ENCODE assay signal across 13 cellular contexts in genomic region chr9:128556915-128557634, GRCh38. TPM values are rescaled to one million over a fixed set of nuclear protein-coding genes. Genes with fewer than 3 reads are reported as not detected.
DNase-seq lines count a peak whose midpoint lies in the region; ATAC-seq, FAIRE-seq and TF ChIP-seq lines count a peak whose summit lies in the region.
"Had no signal": no experiment of that assay in that cellular context is flagged by ENCODE, and none has a peak within 500 bp of the region (broad histone marks: within the 10 kb centered on the region; RNA-seq: fewer than 3 reads in every experiment).

No MANE protein-coding gene starts in this region.

- peaks cover 17% of the 10 kb centered on the region for H3K36me3 ChIP-seq in DOHH2 (ENCODE audit: control insufficient read depth, low read length)
- no peaks in the 10 kb centered on the region for H3K36me3 ChIP-seq in mammary epithelial cell (ENCODE audit: insufficient read depth, low read length)
- H3K36me3 ChIP-seq in ascending aorta, result peaks cover 0 to under 1% of the 10 kb centered on the region in 2 donors
- H3K36me3 ChIP-seq: adrenal gland, BE2C had no signal

- peaks cover 58% of the 10 kb centered on the region for H3K4me1 ChIP-seq in A549
- peaks cover 57% of the 10 kb centered on the region for H3K4me1 ChIP-seq in DOHH2 (ENCODE audit: control insufficient read depth, low read length)
- peaks cover 50% of the 10 kb centered on the region for H3K4me1 ChIP-seq in mammary epithelial cell (ENCODE audit: insufficient read depth, low read length)
- peaks cover 13 to 54% of the 10 kb centered on the region in 2 donors for H3K4me1 ChIP-seq in ascending aorta

- H3K79me2 ChIP-seq in DOHH2 (ENCODE audit: control insufficient read depth, low read length) (peaks cover 88% of the 10 kb centered on the region), mammary epithelial cell (ENCODE audit: insufficient read depth, low read length) (peaks cover 92% of the 10 kb centered on the region)

- TF ChIP-seq CTCF in A549 (IDR thresholded peaks at IDR 0.05) (no peak), DOHH2 (IDR thresholded peaks at IDR 0.05; ENCODE audit: low read depth, low read length, poor library complexity, severe bottlenecking) (no peak), mammary epithelial cell (conservative IDR thresholded peaks at IDR 0.05 in 1 of 2, IDR thresholded peaks at IDR 0.05 in 1 of 2; ENCODE audit: extremely low read depth in 1 of 2, insufficient read depth in 1 of 2, low read depth in 1 of 2, low read length in 2 of 2) (no peak), ascending aorta (IDR thresholded peaks at IDR 0.05) (no peak)

- TF ChIP-seq RAD21 in A549 (conservative IDR thresholded peaks at IDR 0.05 in 1 of 2, IDR thresholded peaks at IDR 0.05 in 1 of 2), result no peak

- TF ChIP-seq POLR2A in A549 (IDR thresholded peaks at IDR 0.05; ENCODE audit: low read length), result no peak

- H3K27ac ChIP-seq in A549, result peak overlapping the region in 1 of 2 experiments; percentile 28; a peak in 1 of 6 replicates
- no peak overlapping the region for H3K27ac ChIP-seq in DOHH2 (ENCODE audit: low read depth, low read length)
- no peak overlapping the region for H3K27ac ChIP-seq in mammary epithelial cell (ENCODE audit: insufficient read depth, low read depth, low read length)
- H3K27ac ChIP-seq in ascending aorta, result no peak overlapping the region

- no peak overlapping the region for H2AFZ ChIP-seq in mammary epithelial cell (ENCODE audit: low read depth, low read length)

- ATAC-seq in A549, result no peak
- ATAC-seq in memory B cell (ENCODE audit: low read depth), result no peak

- H3K4me1 Mint-ChIP-seq in memory B cell, result peaks cover 19% of the 10 kb centered on the region

- H3K27me3 ChIP-seq in DOHH2 (ENCODE audit: control insufficient read depth, low read length), result no peaks in the 10 kb centered on the region
- no peaks in the 10 kb centered on the region for H3K27me3 ChIP-seq in mammary epithelial cell (ENCODE audit: insufficient read depth, low read length)
- no peaks in the 10 kb centered on the region for H3K27me3 ChIP-seq in ascending aorta
- H3K27me3 ChIP-seq: adrenal gland, BE2C had no signal

- POLR2A ChIA-PET in A549 (lab: Yijun Ruan, JAX), result no interaction called here

- CTCF ChIA-PET in A549 (lab: Yijun Ruan, JAX) (interaction anchor here (0.9 to 1.1 kb wide), 2 partner anchors 20 to 28 kb away, joined by 3 read pairs; no protein-coding TSS in a partner anchor), mammary epithelial cell (lab: Charles Lee; ENCODE audit: low non-redundant PET) (no interaction called here)

- dilution Hi-C loops in mammary epithelial cell (cut with HindIII; ENCODE audit: low sequenced_read_pairs), result no loop called here

- H3K27me3 Mint-ChIP-seq in memory B cell, result no peaks in the 10 kb centered on the region

- peak overlapping the region; percentile 27 for H3K4me3 Mint-ChIP-seq in memory B cell

- H3K9me3 ChIP-seq in A549 (no peaks in the 10 kb centered on the region), DOHH2 (ENCODE audit: control insufficient read depth, insufficient read depth, low read length) (no peaks in the 10 kb centered on the region), mammary epithelial cell (replicated peaks; ENCODE audit: insufficient read depth, low read length) (no peaks in the 10 kb centered on the region), ascending aorta (no peaks in the 10 kb centered on the region)
- H3K9me3 ChIP-seq: adrenal gland, BE2C had no signal

- H3K36me3 Mint-ChIP-seq in memory B cell, result peaks cover 2% of the 10 kb centered on the region

- no peaks in the 10 kb centered on the region for H3K9me3 Mint-ChIP-seq in memory B cell

- no TSS peak for BruUV-seq in mammary epithelial cell (replicated peaks; lab: Mats Ljungman, UMichigan)

- H3K4me2 ChIP-seq in A549, result peak overlapping the region; percentile 88
- peak overlapping the region; percentile 92; the same call in 1 of the 2 replicates for H3K4me2 ChIP-seq in DOHH2 (ENCODE audit: low read length)
- no peak overlapping the region for H3K4me2 ChIP-seq in mammary epithelial cell (ENCODE audit: insufficient read depth, low read depth, low read length)

- H4K20me1 ChIP-seq in DOHH2 (ENCODE audit: control insufficient read depth, insufficient read depth, low read depth, low read length), result peaks cover 15% of the 10 kb centered on the region; the same call in 1 of the 2 replicates
- no peaks in the 10 kb centered on the region for H4K20me1 ChIP-seq in mammary epithelial cell (ENCODE audit: insufficient read depth, low read length)

- intact Hi-C loops in mammary epithelial cell (cut with micrococcal nuclease) (loop anchor here (10.0 kb wide), 1 partner anchor 282 kb away; the partner anchor contains the start of genes GOLGA2 and SWI5), ascending aorta (cut with DNase I) (no loop called here)

- FAIRE-seq in A549 (lab: Jason Lieb, UNC), result no peak

- DNase-seq in A549 (ENCODE audit: low read depth in 1 of 2, low spot score in 1 of 2) (no peak), mammary epithelial cell (peak; percentile 10), memory B cell (ENCODE audit: low spot score in 2 of 2) (no peak), DMS79 treated with DMSO at 0.1 percent for 48 hours (lab: John Stamatoyannopoulos, UW) (no peak), hepatic stellate cell (ENCODE audit: low spot score) (no peak), ascending aorta (ENCODE audit: low spot score in 2 of 2) (no peak), occipital lobe (lab: John Stamatoyannopoulos, UW) (no peak)
- DNase-seq: activated CD8-positive, alpha-beta memory T cell treated with anti-CD3 and anti-CD28 coated beads for 24 hours; adrenal gland; BE2C; head of caudate nucleus; KG1 had no signal

- no peaks in the 10 kb centered on the region for H3K9me2 ChIP-seq in DOHH2 (replicated peaks; ENCODE audit: control insufficient read depth, low read length)

- TF ChIP-seq EP300 in A549 (IDR thresholded peaks at IDR 0.05), result no peak

- WGBS in A549 (ENCODE audit: missing lambda C conversion rate), result 79% methylated on average over 5 of the region's 5 CpGs
- 97% methylated on average over 5 of the region's 5 CpGs for WGBS in mammary epithelial cell (ENCODE audit: low coverage, missing lambda C conversion rate)

- no peak overlapping the region for H3K27ac Mint-ChIP-seq in memory B cell

- no peak overlapping the region for H3K9ac ChIP-seq in mammary epithelial cell (ENCODE audit: insufficient read depth, low read length)

- in situ Hi-C loops in mammary epithelial cell (cut with MboI; ENCODE audit: low sequenced_read_pairs in 2 of 2), result loop anchor here in 1 of 2 donors (10.0 kb wide), 1 partner anchor 122 kb away; no protein-coding TSS in a partner anchor

- peaks cover 9% of the 10 kb centered on the region; the same call in 1 of the 2 replicates for H3F3A ChIP-seq in DOHH2 (ENCODE audit: control insufficient read depth, insufficient read depth)

- H3K4me3 ChIP-seq in A549 (no peak overlapping the region), DOHH2 (ENCODE audit: low read length) (no peak overlapping the region), mammary epithelial cell (replicated peaks in 1 of 3; ENCODE audit: insufficient read depth in 1 of 3, low read depth in 2 of 3, low read length in 3 of 3) (no peak overlapping the region), ascending aorta (no peak overlapping the region)
- H3K4me3 ChIP-seq: adrenal gland had no signal

TF ChIP-seq in A549, 52 proteins besides CTCF, POLR2A, EP300 and RAD21:
- no peak for TF ChIP-seq NFE2L2 (conservative IDR thresholded peaks at IDR 0.05; ENCODE audit: low read length)
- TF ChIP-seq CHD2 (IDR thresholded peaks at IDR 0.05; ENCODE audit: low read length, partially characterized antibody), result no peak
- no peak for TF ChIP-seq FOXS1 (CRISPR knock-in tag; IDR thresholded peaks at IDR 0.05)
- no peak for TF ChIP-seq PBX3 (IDR thresholded peaks at IDR 0.05)
- TF ChIP-seq, protein P1, sequence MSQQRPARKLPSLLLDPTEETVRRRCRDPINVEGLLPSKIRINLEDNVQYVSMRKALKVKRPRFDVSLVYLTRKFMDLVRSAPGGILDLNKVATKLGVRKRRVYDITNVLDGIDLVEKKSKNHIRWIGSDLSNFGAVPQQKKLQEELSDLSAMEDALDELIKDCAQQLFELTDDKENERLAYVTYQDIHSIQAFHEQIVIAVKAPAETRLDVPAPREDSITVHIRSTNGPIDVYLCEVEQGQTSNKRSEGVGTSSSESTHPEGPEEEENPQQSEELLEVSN (IDR thresholded peaks at IDR 0.05; ENCODE audit: borderline replicate concordance, low read depth), result no peak
- TF ChIP-seq MAZ (IDR thresholded peaks at IDR 0.05; ENCODE audit: borderline replicate concordance, low read depth, low read length), result no peak
- no peak for TF ChIP-seq TP53 (CRISPR knock-in tag; IDR thresholded peaks at IDR 0.05)

RNA-seq across cellular contexts. Expression of gene SPTAN1, which starts 4.7 kb away (rescaled TPM):
- 122 and 144 TPM in 2 replicates for polyA plus RNA-seq in A549 (2011; rRNA removed)
- polyA plus RNA-seq in A549 (2012; cell fraction: cytosol; rRNA removed), result 69.1 and 77.6 TPM in 2 replicates
- 1,381 and 1,390 TPM in 2 replicates for polyA plus RNA-seq in A549 (2012; cell fraction: nucleus; rRNA removed)
- 104 to 128 TPM (median 107 TPM) in 3 replicates for polyA plus RNA-seq in A549 (2017; fragmentation: RNase III; extraction: RNeasy Plus Mini Kit Qiagen cat#74134 plus additional on column Dnase treatment)
- polyA minus RNA-seq in A549 (2011; rRNA and poly(A)+ RNA removed), result 412 and 415 TPM in 2 replicates
- total RNA-seq in mammary epithelial cell, result 100 to 1,000 TPM; 257 to 307 TPM
- polyA plus RNA-seq in mammary epithelial cell, result 97.7 TPM
- 1,181 TPM for polyA minus RNA-seq in mammary epithelial cell
- 687 TPM for total RNA-seq in ascending aorta
- total RNA-seq in occipital lobe, result 914 TPM

RNA-seq across cellular contexts. Expression of gene GLE1, which starts 52.6 kb away (rescaled TPM):
- polyA plus RNA-seq in A549 (2011; rRNA removed) (41.2 and 49.2 TPM in 2 replicates), A549 (2017; fragmentation: RNase III; extraction: RNeasy Plus Mini Kit Qiagen cat#74134 plus additional on column Dnase treatment) (30.2 to 31.5 TPM (median 30.3 TPM) in 3 replicates), mammary epithelial cell (21.9 TPM)
- 17.0 and 19.6 TPM in 2 replicates for polyA plus RNA-seq in A549 (2012; cell fraction: cytosol; rRNA removed)
- polyA plus RNA-seq in A549 (2012; cell fraction: nucleus; rRNA removed), result 16.7 and 20.8 TPM in 2 replicates
- polyA minus RNA-seq in A549 (2011; rRNA and poly(A)+ RNA removed), result 43.4 and 47.1 TPM in 2 replicates
- total RNA-seq in mammary epithelial cell (10 to 100 TPM; 19.7 to 28.8 TPM), ascending aorta (6.3 TPM), occipital lobe (18.9 TPM)
- polyA minus RNA-seq in mammary epithelial cell, result 29.4 TPM
